Comparison of ENCODE assay signal across 1 cellular context in the genomic region with DNA sequence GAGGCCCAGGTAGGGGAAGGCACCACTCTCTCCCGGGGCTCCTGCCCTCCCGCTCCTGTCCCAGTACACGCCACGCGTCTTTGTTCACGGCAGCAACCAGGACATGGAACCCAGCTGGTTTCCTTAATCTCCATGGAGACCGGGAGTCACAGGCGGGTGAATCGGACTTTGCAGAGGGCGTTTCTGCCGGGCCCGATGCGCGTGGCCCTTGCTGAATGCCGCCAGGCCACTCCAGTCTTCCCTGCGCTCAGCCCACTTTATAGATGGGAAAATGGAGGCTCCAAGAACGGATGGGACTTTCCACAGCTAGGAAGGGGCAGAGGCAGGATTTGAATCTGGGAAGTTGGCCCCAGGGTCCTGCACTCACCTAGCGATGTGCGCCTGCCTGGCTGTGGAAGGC.
TF ChIP-seq lines count a peak whose summit lies in the region.

No MANE protein-coding gene starts in this region.

TF ChIP-seq in H1, 55 proteins besides CTCF, POLR2A, EP300 and RAD21:
- TF ChIP-seq CBX5 (IDR thresholded peaks at IDR 0.05; ENCODE audit: low read depth, low read length) = no peak
- TF ChIP-seq BRCA1 (IDR thresholded peaks at IDR 0.05; ENCODE audit: low read depth, low read length) = no peak
